In the genomic region with DNA sequence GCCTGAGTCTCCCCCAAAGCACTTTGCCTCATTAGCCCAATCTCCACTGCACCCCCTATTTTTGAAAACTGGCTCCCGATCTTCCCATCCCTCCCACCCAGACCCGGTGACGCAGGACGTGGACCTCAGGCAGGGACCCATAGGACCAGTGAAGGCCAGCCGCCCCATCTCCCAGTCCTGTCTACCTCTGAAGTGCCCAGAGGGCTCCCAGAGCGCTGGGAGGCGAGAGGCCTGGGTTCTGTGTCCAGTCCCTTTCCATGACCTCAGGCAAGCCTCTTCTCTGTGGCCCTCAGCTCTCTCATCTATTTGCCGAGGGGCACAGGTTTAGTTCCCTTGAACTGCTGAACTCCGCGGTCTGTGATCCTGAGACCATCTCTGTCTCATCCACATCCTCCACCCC, we compare ENCODE assay signal across 25 cellular contexts. TPM values are rescaled to one million over a fixed set of nuclear protein-coding genes. Genes with fewer than 3 reads are reported as not detected.
DNase-seq lines count a peak whose midpoint lies in the region; ATAC-seq, FAIRE-seq and TF ChIP-seq lines count a peak whose summit lies in the region.
"Had no signal": no experiment of that assay in that cellular context is flagged by ENCODE, and none has a peak within 500 bp of the region (broad histone marks: within the 10 kb centered on the region; RNA-seq: fewer than 3 reads in every experiment).

No MANE protein-coding gene starts in this region.

- H3K4me2 ChIP-seq in A549 (peak overlapping the region; percentile 94), keratinocyte (ENCODE audit: control insufficient read depth, extremely low read depth, insufficient read depth, low read depth, low read length) (peak overlapping the region; percentile 98)

- no TSS peak for BruUV-seq in MCF 10A (replicated peaks; lab: Mats Ljungman, UMichigan)

- H3K4me1 ChIP-seq in A549 = peaks cover 61% of the 10 kb centered on the region
- H3K4me1 ChIP-seq in keratinocyte (ENCODE audit: control insufficient read depth, extremely low read depth, insufficient read depth, low read length) = peaks cover 35% of the 10 kb centered on the region

- ATAC-seq in A549 (peak in 1 of 2 experiments; percentile 3; a peak in 3 of 6 replicates), sciatic nerve (no peak)
- ATAC-seq: stimulated activated naive B cell treated with anti-CD40 and anti-IgM and Interleukin-4, amounts not matched to agents 10 μg/mL and 1 μg/mL and 100 μg/mL, for 72 hours had no signal

- H2AFZ ChIP-seq in keratinocyte (ENCODE audit: control insufficient read depth, low read length) = no peak overlapping the region

- TF ChIP-seq EP300 in A549 (IDR thresholded peaks at IDR 0.05) = no peak

- H3K36me3 Mint-ChIP-seq in MCF 10A (ENCODE audit: insufficient read depth, unreplicated experiment) = peaks cover 60% of the 10 kb centered on the region
- H3K36me3 Mint-ChIP-seq: activated CD4-positive, alpha-beta memory T cell treated with anti-CD3 and anti-CD28 coated beads for 36 hours; mesothelial cell of epicardium had no signal

- H3K27ac Mint-ChIP-seq in MCF 10A (ENCODE audit: low read depth, unreplicated experiment) = peak overlapping the region; percentile 97
- H3K27ac Mint-ChIP-seq: activated CD4-positive, alpha-beta memory T cell treated with anti-CD3 and anti-CD28 coated beads for 36 hours; mesothelial cell of epicardium; stimulated activated naive B cell treated with anti-CD40 and anti-IgM and Interleukin-4, amounts not matched to agents 10 μg/mL and 1 μg/mL and 100 μg/mL, for 72 hours had no signal

- peaks cover 29% of the 10 kb centered on the region for H3K4me1 Mint-ChIP-seq in MCF 10A (ENCODE audit: insufficient read depth, unreplicated experiment)

- H3K27me3 Mint-ChIP-seq in MCF 10A (ENCODE audit: insufficient read depth, unreplicated experiment) = no peaks in the 10 kb centered on the region

- 69% methylated on average over 10 of the region's 10 CpGs for WGBS in A549 (ENCODE audit: missing lambda C conversion rate)

- dilution Hi-C loops in keratinocyte (cut with MboI; ENCODE audit: extremely low pct_ligation_motif_present, low sequenced_read_pairs) = no loop called here

- H3K9me3 ChIP-seq in A549 (no peaks in the 10 kb centered on the region), keratinocyte (ENCODE audit: control insufficient read depth, low read depth, low read length) (no peaks in the 10 kb centered on the region)
- H3K9me3 ChIP-seq: SK-N-SH, testis had no signal

- intact Hi-C loops in MCF 10A (cut with micrococcal nuclease) = loop anchor here (2.0 kb wide), 1 partner anchor 28 kb away; no protein-coding TSS in a partner anchor
- intact Hi-C loops in sciatic nerve (cut with DNase I) = no loop called here

- FAIRE-seq in A549 (lab: Jason Lieb, UNC) (no peak), keratinocyte (lab: Jason Lieb, UNC) (no peak)

- no peak for TF ChIP-seq POLR2A in A549 (IDR thresholded peaks at IDR 0.05; ENCODE audit: low read length)

- peaks cover 22 to 45% of the 10 kb centered on the region in 2 experiments for H3K36me3 ChIP-seq in keratinocyte (ENCODE audit: control insufficient read depth in 2 of 2, extremely low read depth in 1 of 2, insufficient read depth in 2 of 2, low read length in 2 of 2)

- H3K9ac ChIP-seq in keratinocyte (ENCODE audit: control insufficient read depth, extremely low read depth, insufficient read depth, low read length) = peak overlapping the region; percentile 99
- H3K9ac ChIP-seq: SK-N-SH had no signal

- TF ChIP-seq CTCF in A549 (IDR thresholded peaks at IDR 0.05) (no peak), MCF 10A (IDR thresholded peaks at IDR 0.05; ENCODE audit: unreplicated experiment) (no peak), keratinocyte (optimal IDR thresholded peaks at IDR 0.05 in 1 of 3, IDR thresholded peaks at IDR 0.05 in 1 of 3, conservative IDR thresholded peaks at IDR 0.05 in 1 of 3; ENCODE audit: extremely low read depth in 1 of 3, insufficient read depth in 2 of 3, low read length in 3 of 3) (no peak)

- peak overlapping the region; percentile 60 for H3K4me3 ChIP-seq in A549
- H3K4me3 ChIP-seq in keratinocyte (ENCODE audit: control insufficient read depth in 2 of 3, extremely low read depth in 1 of 3, insufficient read depth in 2 of 3, low read depth in 1 of 3, low read length in 3 of 3) = peak overlapping the region; percentile 79 to 98 (median 91)
- H3K4me3 ChIP-seq: testis had no signal

- TF ChIP-seq RAD21 in A549 (conservative IDR thresholded peaks at IDR 0.05 in 1 of 2, IDR thresholded peaks at IDR 0.05 in 1 of 2) = no peak

- H3K9me1 ChIP-seq in keratinocyte (ENCODE audit: control insufficient read depth, extremely low read depth, insufficient read depth, low read length) = peaks cover 4% of the 10 kb centered on the region

- H4K20me1 ChIP-seq in keratinocyte (ENCODE audit: control insufficient read depth, extremely low read depth, insufficient read depth, low read length) = peaks cover 44% of the 10 kb centered on the region

- CTCF ChIA-PET in A549 (lab: Yijun Ruan, JAX) = interaction anchor here (1.4 to 7.7 kb wide), 12 partner anchors 10 to 60 kb away, joined by 3 to 91 read pairs (median 15); no protein-coding TSS in a partner anchor
- CTCF ChIA-PET in MCF 10A (lab: Yijun Ruan, JAX) = interaction anchor here (1.4 to 3.5 kb wide), 2 partner anchors 22 to 33 kb away, joined by 3 to 22 read pairs; no protein-coding TSS in a partner anchor

- peaks cover 68% of the 10 kb centered on the region for H3K79me2 ChIP-seq in keratinocyte (ENCODE audit: control insufficient read depth, insufficient read depth, low read length)

- H3K27me3 ChIP-seq in keratinocyte (ENCODE audit: control insufficient read depth, extremely low read depth, insufficient read depth, low read length) = no peaks in the 10 kb centered on the region
- H3K27me3 ChIP-seq: testis had no signal

- H3K4me3 Mint-ChIP-seq in MCF 10A (ENCODE audit: unreplicated experiment) = peak overlapping the region; percentile 98
- H3K4me3 Mint-ChIP-seq: activated CD4-positive, alpha-beta memory T cell treated with anti-CD3 and anti-CD28 coated beads for 36 hours; mesothelial cell of epicardium; stimulated activated naive B cell treated with anti-CD40 and anti-IgM and Interleukin-4, amounts not matched to agents 10 μg/mL and 1 μg/mL and 100 μg/mL, for 72 hours had no signal

- DNase-seq in A549 (ENCODE audit: low read depth in 1 of 2, low spot score in 1 of 2) (no peak), MCF 10A (ENCODE audit: unreplicated experiment) (no peak), keratinocyte (ENCODE audit: low read depth, low spot score) (no peak), sciatic nerve (ENCODE audit: low spot score) (peak; percentile 49), NCI-H2227 treated with DMSO at 0.1 percent for 48 hours (lab: John Stamatoyannopoulos, UW) (no peak), glomerular visceral epithelial cell (ENCODE audit: extremely low spot score) (no peak), UCSD-AML1 (lab: John Stamatoyannopoulos, UW; ENCODE audit: unreplicated experiment) (no peak), cerebellar cortex (ENCODE audit: low spot score) (no peak)
- DNase-seq: activated CD4-positive, alpha-beta memory T cell treated with anti-CD3 and anti-CD28 coated beads for 36 hours; activated effector memory CD4-positive, alpha-beta T cell treated with anti-CD3 and anti-CD28 coated beads, Interleukin-2, amount 50 U/mL, for 16 hours; COR-L47; effector memory CD4-positive, alpha-beta T cell; MM.1S; NCI-H1436; NCI-H524 treated with DMSO at 0.1 percent for 48 hours; RPMI8226; SK-N-SH; stimulated activated naive B cell treated with anti-CD40 and anti-IgM and Interleukin-4, amounts not matched to agents 10 μg/mL and 1 μg/mL and 100 μg/mL, for 72 hours; T-helper 2 cell; testis had no signal

- H3K27ac ChIP-seq in A549 = peak overlapping the region; percentile 96 to 97
- peak overlapping the region; percentile 94 for H3K27ac ChIP-seq in keratinocyte (ENCODE audit: control insufficient read depth, insufficient read depth, low read length)
- H3K27ac ChIP-seq: testis had no signal

- H3K9me3 Mint-ChIP-seq in MCF 10A (ENCODE audit: unreplicated experiment) = no peaks in the 10 kb centered on the region
- H3K9me3 Mint-ChIP-seq: activated CD4-positive, alpha-beta memory T cell treated with anti-CD3 and anti-CD28 coated beads for 36 hours; mesothelial cell of epicardium; nephron; stimulated activated naive B cell treated with anti-CD40 and anti-IgM and Interleukin-4, amounts not matched to agents 10 μg/mL and 1 μg/mL and 100 μg/mL, for 72 hours had no signal

- POLR2A ChIA-PET in A549 (lab: Yijun Ruan, JAX) (interaction anchor here (1.3 to 2.0 kb wide), 6 partner anchors 10 to 51 kb away, joined by 3 to 9 read pairs (median 8); no protein-coding TSS in a partner anchor), MCF 10A (lab: Yijun Ruan, JAX) (interaction anchor here (1.6 to 11.5 kb wide), 9 partner anchors 7 to 57 kb away, joined by 3 to 703 read pairs (median 119); no protein-coding TSS in a partner anchor)

RNA-seq across cellular contexts. Expression of gene TNS4, which starts 0.7 kb away (rescaled TPM):
- polyA plus RNA-seq in A549 (2011; rRNA removed) (24.2 and 45.9 TPM in 2 replicates), A549 (2017; fragmentation: RNase III; extraction: RNeasy Plus Mini Kit Qiagen cat#74134 plus additional on column Dnase treatment) (61.6 to 75.9 TPM (median 73.5 TPM) in 3 replicates), keratinocyte (129 to 171 TPM (median 160 TPM) in 3 replicates)
- polyA plus RNA-seq in A549 (2012; cell fraction: cytosol; rRNA removed) = 18.0 and 30.2 TPM in 2 replicates
- 83.8 and 125 TPM in 2 replicates for polyA plus RNA-seq in A549 (2012; cell fraction: nucleus; rRNA removed)
- polyA minus RNA-seq in A549 (2011; rRNA and poly(A)+ RNA removed) = 62.8 and 79.7 TPM in 2 replicates
- total RNA-seq in MCF 10A (2022) (387 and 522 TPM in 2 replicates), sciatic nerve (0.36 TPM)
- polyA plus RNA-seq in keratinocyte (2011; ENCODE audit: low read depth) = 182 TPM
- 162 and 255 TPM in 2 replicates for polyA plus RNA-seq in keratinocyte (2011; cell fraction: cytosol; rRNA removed)
- 758 and 1,104 TPM in 2 replicates for polyA plus RNA-seq in keratinocyte (2011; cell fraction: nucleus; rRNA removed)
- 221 and 630 TPM in 2 replicates for polyA plus RNA-seq in keratinocyte (2012; ENCODE audit: low replicate concordance)
- 229 to 1,669 TPM (median 398 TPM) in 3 replicates for polyA minus RNA-seq in keratinocyte
- 367 TPM for polyA minus RNA-seq in keratinocyte (2011; cell fraction: cytosol; rRNA and poly(A)+ RNA removed)
- polyA minus RNA-seq in keratinocyte (2011; cell fraction: nucleus; rRNA and poly(A)+ RNA removed) = 523 and 706 TPM in 2 replicates
- total RNA-seq: A673, H4, mesothelial cell of epicardium, skeletal muscle tissue had no signal
- polyA plus RNA-seq: SK-N-SH had no signal

RNA-seq across cellular contexts. Expression of gene IGFBP4, which starts 57.5 kb away (rescaled TPM):
- polyA plus RNA-seq in A549 (2011; rRNA removed) = 1,080 and 1,577 TPM in 2 replicates
- polyA plus RNA-seq in A549 (2012; cell fraction: cytosol; rRNA removed) = 1,069 and 1,422 TPM in 2 replicates
- polyA plus RNA-seq in A549 (2012; cell fraction: nucleus; rRNA removed) = 982 and 1,044 TPM in 2 replicates
- 1,501 to 1,941 TPM (median 1,829 TPM) in 3 replicates for polyA plus RNA-seq in A549 (2017; fragmentation: RNase III; extraction: RNeasy Plus Mini Kit Qiagen cat#74134 plus additional on column Dnase treatment)
- 1,444 and 1,452 TPM in 2 replicates for polyA minus RNA-seq in A549 (2011; rRNA and poly(A)+ RNA removed)
- total RNA-seq in MCF 10A (2022) = 6.5 and 14.4 TPM in 2 replicates
- polyA plus RNA-seq in keratinocyte = 6.0 to 13.8 TPM (median 6.8 TPM) in 3 replicates
- polyA plus RNA-seq in keratinocyte (2011; ENCODE audit: low read depth) = 0.44 TPM
- polyA plus RNA-seq in keratinocyte (2011; cell fraction: cytosol; rRNA removed) = 9.2 and 12.4 TPM in 2 replicates
- polyA plus RNA-seq in keratinocyte (2011; cell fraction: nucleus; rRNA removed) = 6.5 and 10.0 TPM in 2 replicates
- 5.1 and 17.9 TPM in 2 replicates for polyA plus RNA-seq in keratinocyte (2012; ENCODE audit: low replicate concordance)
- 6.8 to 30.7 TPM (median 7.6 TPM) in 3 replicates for polyA minus RNA-seq in keratinocyte
- 15.9 TPM for polyA minus RNA-seq in keratinocyte (2011; cell fraction: cytosol; rRNA and poly(A)+ RNA removed)
- 3.8 and 6.0 TPM in 2 replicates for polyA minus RNA-seq in keratinocyte (2011; cell fraction: nucleus; rRNA and poly(A)+ RNA removed)
- total RNA-seq in sciatic nerve = 680 TPM

Comparison
In these comparisons a context has a peak if more than half of its experiments do, and no peak if none do; other contexts are left out.
1. RNA of gene TNS4, which starts 0.7 kb away (total RNA-seq): 387 to 522 TPM in MCF 10A; 0.36 TPM in sciatic nerve (single experiment); every median in the first group is over 100 times any median in the second.
2. RNA of gene IGFBP4, which starts 57.5 kb away (total RNA-seq): 680 TPM in sciatic nerve (single experiment); 6.5 to 14.4 TPM in MCF 10A; every median in the first group is over 10 times any median in the second.